27 cellular contexts compared by ENCODE assay signal in the genomic region with DNA sequence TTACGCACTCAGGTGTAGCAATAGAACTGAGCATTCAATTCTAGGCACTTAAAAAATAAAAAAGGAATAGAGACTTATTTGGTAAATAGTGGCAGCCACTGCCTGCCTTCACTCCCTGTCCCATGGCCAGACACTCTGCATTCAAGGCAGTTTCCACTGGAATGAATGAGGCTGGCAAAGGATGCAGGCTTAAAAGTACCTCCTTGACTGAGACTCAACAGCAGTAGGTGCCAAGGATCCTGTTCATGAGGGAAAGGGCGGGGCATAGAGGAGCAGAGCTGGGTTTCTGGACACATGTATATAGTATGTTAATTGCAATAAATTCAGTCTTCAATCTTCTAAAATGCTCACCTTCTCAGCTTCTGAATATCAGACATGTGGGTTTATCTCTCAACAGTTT.
"Had no signal": no experiment of that assay in that cellular context is flagged by ENCODE, and none has a peak within 500 bp of the region (broad histone marks: within the 10 kb centered on the region; RNA-seq: fewer than 3 reads in every experiment).

No MANE protein-coding gene starts in this region.

- H3K4me1 Mint-ChIP-seq: activated B cell treated with CpG ODN at 0.5 μM for 24 hours; activated CD4-positive, alpha-beta T cell treated with anti-CD3 and anti-CD28 coated beads, Interleukin-2, amount 10 ng/mL, durations not matched to agents 24 days and 14 days; activated naive CD8-positive, alpha-beta T cell treated with anti-CD3 and anti-CD28 coated beads, Interleukin-2, amount 50 U/mL, for 24 hours; central memory CD8-positive, alpha-beta T cell had no signal

- H3K4me3 Mint-ChIP-seq: activated B cell treated with CpG ODN at 0.5 μM for 24 hours; activated CD4-positive, alpha-beta T cell treated with anti-CD3 and anti-CD28 coated beads, Interleukin-2, amount 10 ng/mL, durations not matched to agents 24 days and 14 days; activated naive CD8-positive, alpha-beta T cell treated with anti-CD3 and anti-CD28 coated beads, Interleukin-2, amount 50 U/mL, for 24 hours; activated T-cell treated with anti-CD3 and anti-CD28 coated beads, Interleukin-2, amount 50 U/mL, for 4 hours; central memory CD8-positive, alpha-beta T cell; T-helper 1 cell treated with Interleukin-12 subunit alpha and Interleukin-12 subunit beta and Interleukin-4 antibody, amounts not matched to agents 30 μg/mL and 1 μg/mL, for 36 hours had no signal

- H3K4me3 ChIP-seq: ascending aorta, body of pancreas had no signal

- H3K27ac Mint-ChIP-seq: activated B cell treated with CpG ODN at 0.5 μM for 24 hours; activated CD4-positive, alpha-beta T cell treated with anti-CD3 and anti-CD28 coated beads, Interleukin-2, amount 10 ng/mL, durations not matched to agents 24 days and 14 days; activated naive CD4-positive, alpha-beta T cell treated with anti-CD3 and anti-CD28 coated beads, Interleukin-2, amount 50 U/mL, for 72 hours; activated naive CD8-positive, alpha-beta T cell treated with anti-CD3 and anti-CD28 coated beads, Interleukin-2, amount 50 U/mL, for 24 hours; T-helper 1 cell treated with Interleukin-12 subunit alpha and Interleukin-12 subunit beta and Interleukin-4 antibody, amounts not matched to agents 30 μg/mL and 1 μg/mL, for 36 hours had no signal

- DNase-seq: activated B cell treated with CpG ODN at 0.5 μM for 24 hours; activated CD4-positive, alpha-beta T cell treated with anti-CD3 and anti-CD28 coated beads for 1 hour; activated CD4-positive, alpha-beta T cell treated with anti-CD3 and anti-CD28 coated beads, Interleukin-2, amount 10 ng/mL, durations not matched to agents 24 days and 14 days; activated CD4-positive, alpha-beta T cell treated with anti-CD3 and anti-CD28 coated beads, Interleukin-2, amount 50 U/mL, for 48 hours; activated CD8-positive, alpha-beta memory T cell treated with anti-CD3 and anti-CD28 coated beads for 24 hours; activated effector memory CD4-positive, alpha-beta T cell treated with anti-CD3 and anti-CD28 coated beads, Interleukin-2, amount 50 U/mL, for 16 hours; activated naive CD4-positive, alpha-beta T cell treated with Interleukin-2 at 50 U/mL for 16 hours; activated naive CD8-positive, alpha-beta T cell treated with anti-CD3 and anti-CD28 coated beads, Interleukin-2, amount 50 U/mL, for 24 hours; activated T-cell treated with anti-CD3 and anti-CD28 coated beads, Interleukin-2, amount 50 U/mL, for 4 hours; amniotic stem cell; body of pancreas; NCI-H1092; NCI-H1417; NCI-H1930; NCI-H2227 treated with DMSO at 0.1 percent for 48 hours; NCI-H510A; NCI-H526 treated with DMSO at 0.1 percent for 48 hours; NCI-H82; OCI-M1; SHP77 treated with DMSO at 0.1 percent for 48 hours had no signal

- H3K27ac ChIP-seq: ascending aorta, body of pancreas, KMS-11, RWPE1 had no signal

- H3K4me1 ChIP-seq: ascending aorta, body of pancreas had no signal

- H3K27me3 Mint-ChIP-seq: central memory CD8-positive, alpha-beta T cell had no signal

- H3K9me3 Mint-ChIP-seq: activated B cell treated with CpG ODN at 0.5 μM for 24 hours; activated CD4-positive, alpha-beta T cell treated with anti-CD3 and anti-CD28 coated beads, Interleukin-2, amount 10 ng/mL, durations not matched to agents 24 days and 14 days; activated naive CD4-positive, alpha-beta T cell treated with anti-CD3 and anti-CD28 coated beads, Interleukin-2, amount 50 U/mL, for 72 hours; activated naive CD8-positive, alpha-beta T cell treated with anti-CD3 and anti-CD28 coated beads, Interleukin-2, amount 50 U/mL, for 24 hours; activated T-cell treated with anti-CD3 and anti-CD28 coated beads, Interleukin-2, amount 50 U/mL, for 4 hours; central memory CD8-positive, alpha-beta T cell; T-helper 1 cell treated with Interleukin-12 subunit alpha and Interleukin-12 subunit beta and Interleukin-4 antibody, amounts not matched to agents 30 μg/mL and 1 μg/mL, for 36 hours had no signal

- H3K36me3 Mint-ChIP-seq: activated naive CD4-positive, alpha-beta T cell treated with anti-CD3 and anti-CD28 coated beads, Interleukin-2, amount 50 U/mL, for 72 hours had no signal

- H3K9me3 ChIP-seq: ascending aorta had no signal

- ATAC-seq: activated naive CD4-positive, alpha-beta T cell treated with anti-CD3 and anti-CD28 coated beads, Interleukin-2, amount 50 U/mL, for 72 hours; activated naive CD8-positive, alpha-beta T cell treated with anti-CD3 and anti-CD28 coated beads, Interleukin-2, amount 50 U/mL, for 24 hours; activated T-cell treated with anti-CD3 and anti-CD28 coated beads, Interleukin-2, amount 50 U/mL, for 4 hours; body of pancreas; Panc1 had no signal

- H3K36me3 ChIP-seq: ascending aorta had no signal

- H3K27me3 ChIP-seq: ascending aorta, body of pancreas had no signal
